In the genomic region with DNA sequence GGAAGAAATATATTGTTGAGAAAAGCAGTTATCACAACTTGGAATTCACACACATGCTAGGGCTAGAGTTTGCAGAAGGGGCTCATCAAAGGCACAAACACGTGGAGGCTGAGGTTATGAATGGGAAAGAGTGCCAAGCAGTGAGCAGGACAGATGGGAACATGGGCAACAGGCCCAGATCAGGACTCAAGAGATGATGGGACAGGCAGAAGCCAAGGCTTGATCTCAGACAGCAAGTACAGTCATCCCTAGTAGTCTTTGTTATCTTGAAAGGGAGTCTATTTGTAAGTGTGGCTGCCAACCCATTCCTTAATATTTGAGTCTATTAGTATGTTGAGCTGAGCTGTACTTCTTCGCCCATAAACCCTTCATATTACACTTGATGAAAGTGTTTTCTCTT, we compare ENCODE assay signal across 21 cellular contexts.
"Had no signal": no experiment of that assay in that cellular context is flagged by ENCODE, and none has a peak within 500 bp of the region (broad histone marks: within the 10 kb centered on the region; RNA-seq: fewer than 3 reads in every experiment).

No MANE protein-coding gene starts in this region.

- H3K27me3 ChIP-seq: adrenal gland, body of pancreas, neural progenitor cell, right lobe of liver, tibial nerve had no signal

- H3K9me3 ChIP-seq: adrenal gland, body of pancreas, right lobe of liver, tibial nerve had no signal

- DNase-seq: activated CD4-positive, alpha-beta T cell treated with anti-CD3 and anti-CD28 coated beads for 4 hours; activated CD4-positive, alpha-beta T cell treated with anti-CD3 and anti-CD28 coated beads, Interleukin-2, amount 50 U/mL, for 4 hours; activated naive CD4-positive, alpha-beta T cell treated with anti-CD3 and anti-CD28 coated beads for 36 hours; activated naive CD8-positive, alpha-beta T cell treated with anti-CD3 and anti-CD28 coated beads for 36 hours; activated T-cell treated with anti-CD3 and anti-CD28 coated beads for 4 hours; activated T-cell treated with anti-CD3 and anti-CD28 coated beads, Interleukin-2, amount 50 U/mL, for 72 hours; adrenal gland; aorta; body of pancreas; foreskin melanocyte; islet precursor cell; left cardiac atrium; midbrain; naive thymus-derived CD8-positive, alpha-beta T cell; posterior cingulate gyrus; right lobe of liver; stimulated activated CD4-positive, alpha-beta T cell treated with anti-CD3 and anti-CD28 coated beads, Interleukin-2, amount 100 ng/mL, for 48 hours; stimulated activated naive CD4-positive, alpha-beta T cell treated with Interleukin-2 at 50 U/mL for 16 hours had no signal

- ATAC-seq: activated T-cell treated with anti-CD3 and anti-CD28 coated beads, Interleukin-2, amount 50 U/mL, for 72 hours; body of pancreas; naive thymus-derived CD8-positive, alpha-beta T cell; right lobe of liver had no signal

- H3K4me1 ChIP-seq: adrenal gland, body of pancreas, neural progenitor cell, right lobe of liver, tibial nerve had no signal

- H3K27ac ChIP-seq: adrenal gland, body of pancreas, neural progenitor cell, right lobe of liver, tibial nerve, VCaP had no signal

- H3K4me3 ChIP-seq: adrenal gland, body of pancreas, neural progenitor cell, right lobe of liver, tibial nerve had no signal
